Comparison of ENCODE assay signal across 11 cellular contexts in the genomic region with DNA sequence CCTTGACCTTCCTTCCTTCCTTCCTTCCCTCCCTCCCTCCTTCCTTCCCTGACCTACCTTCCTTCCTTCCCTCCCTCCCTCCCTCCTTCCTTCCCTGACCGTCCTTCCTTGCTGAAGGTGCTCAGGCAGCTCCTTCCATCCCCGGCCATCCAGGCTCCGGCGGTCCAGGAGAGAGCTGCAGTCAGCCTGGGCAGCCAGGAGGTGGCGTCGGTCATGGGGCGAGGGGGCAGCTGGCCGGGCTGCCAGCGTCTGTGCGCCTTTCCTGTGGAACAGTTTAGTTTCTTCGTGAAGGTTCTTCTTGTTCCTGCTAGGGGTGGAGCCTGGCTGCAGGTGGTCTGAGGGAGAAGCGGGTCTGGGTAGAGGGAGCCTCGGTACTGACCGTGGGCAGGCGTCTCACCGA. TPM values are rescaled to one million over a fixed set of nuclear protein-coding genes. Genes with fewer than 3 reads are reported as not detected.
DNase-seq lines count a peak whose midpoint lies in the region; ATAC-seq and TF ChIP-seq lines count a peak whose summit lies in the region.
"Had no signal": no experiment of that assay in that cellular context is flagged by ENCODE, and none has a peak within 500 bp of the region (broad histone marks: within the 10 kb centered on the region; RNA-seq: fewer than 3 reads in every experiment).

No MANE protein-coding gene starts in this region.

- POLR2A ChIA-PET in naive thymus-derived CD8-positive, alpha-beta T cell (lab: Charles Lee), result interaction anchor here (1.1 kb wide), 1 partner anchor 54 kb away, joined by 3 read pairs; a partner anchor contains a TSS

- H3K27me3 ChIP-seq in colonic mucosa (no peaks in the 10 kb centered on the region), parathyroid adenoma (ENCODE audit: control insufficient read depth, insufficient read depth, low read length) (no peaks in the 10 kb centered on the region), esophagus squamous epithelium (peaks cover 0 to 71% (median 0%) of the 10 kb centered on the region in 4 donors)

- H3K27me3 Mint-ChIP-seq in naive thymus-derived CD8-positive, alpha-beta T cell, result no peaks in the 10 kb centered on the region

- peak overlapping the region in 1 of 10 donors; percentile 1 for H3K27ac Mint-ChIP-seq in naive thymus-derived CD8-positive, alpha-beta T cell

- H3K4me2 ChIP-seq in parathyroid adenoma (ENCODE audit: low read length), result no peak overlapping the region

- H3K9me3 Mint-ChIP-seq in naive thymus-derived CD8-positive, alpha-beta T cell, result no peaks in the 10 kb centered on the region

- ATAC-seq in naive thymus-derived CD8-positive, alpha-beta T cell, result no peak

- no peak overlapping the region for H2AFZ ChIP-seq in parathyroid adenoma

- H3K4me3 ChIP-seq in NB4 (ENCODE audit: low read depth, low read length) (no peak overlapping the region), colonic mucosa (no peak overlapping the region), parathyroid adenoma (ENCODE audit: low read depth, low read length) (no peak overlapping the region), esophagus squamous epithelium (no peak overlapping the region)

- no peaks in the 10 kb centered on the region for H3K36me3 Mint-ChIP-seq in naive thymus-derived CD8-positive, alpha-beta T cell
- H3K36me3 Mint-ChIP-seq: CD8-positive, alpha-beta memory T cell had no signal

- H3K79me2 ChIP-seq in parathyroid adenoma, result no peaks in the 10 kb centered on the region

- intact Hi-C loops in colonic mucosa (cut with DNase I) (no loop called here), esophagus squamous epithelium (cut with DNase I) (no loop called here)

- H3K4me1 Mint-ChIP-seq in naive thymus-derived CD8-positive, alpha-beta T cell, result peaks cover 0 to 10% (median 4%) of the 10 kb centered on the region in 4 donors

- no peak overlapping the region for H3K9ac ChIP-seq in colonic mucosa (ENCODE audit: low read depth in 2 of 2, low read length in 2 of 2)
- H3K9ac ChIP-seq in parathyroid adenoma, result no peak overlapping the region

- WGBS in esophagus squamous epithelium, 2 donors, result no CpG with 5 or more reads among the region's 16 CpGs

- H3K36me3 ChIP-seq in colonic mucosa (no peaks in the 10 kb centered on the region), parathyroid adenoma (ENCODE audit: control insufficient read depth, insufficient read depth, low read length) (no peaks in the 10 kb centered on the region), esophagus squamous epithelium (no peaks in the 10 kb centered on the region)

- peak; percentile 26 to 31 for DNase-seq in SHP77 (lab: John Stamatoyannopoulos, UW)
- no peak for DNase-seq in SHP77 treated with DMSO at 0.1 percent for 48 hours (lab: John Stamatoyannopoulos, UW)
- peak; percentile 52 for DNase-seq in NB4 (ENCODE audit: low read depth)
- DNase-seq in colonic mucosa, result peak; percentile 51
- DNase-seq in esophagus squamous epithelium (lab: John Stamatoyannopoulos, UW), result no peak
- DNase-seq in NAMALWA (ENCODE audit: low spot score), result no peak
- DNase-seq in naive thymus-derived CD8-positive, alpha-beta T cell, result no peak
- DNase-seq: amygdala had no signal

- H3K4me1 ChIP-seq in colonic mucosa (no peaks in the 10 kb centered on the region), parathyroid adenoma (no peaks in the 10 kb centered on the region), esophagus squamous epithelium (peaks cover 0 to 12% (median 0%) of the 10 kb centered on the region in 3 donors)

- H3K27ac ChIP-seq in colonic mucosa (no peak overlapping the region), parathyroid adenoma (no peak overlapping the region), esophagus squamous epithelium (no peak overlapping the region)

- peak; percentile 60 for TF ChIP-seq CTCF in NB4 (IDR thresholded peaks at IDR 0.05; ENCODE audit: low read depth, low read length)
- TF ChIP-seq CTCF in colonic mucosa (IDR thresholded peaks at IDR 0.05), result peak; percentile 28
- peak; percentile 40 for TF ChIP-seq CTCF in parathyroid adenoma (IDR thresholded peaks at IDR 0.05)
- TF ChIP-seq CTCF in esophagus squamous epithelium (IDR thresholded peaks at IDR 0.05), result peak in 2 of 6 experiments; percentile 16 to 37

- TF ChIP-seq POLR2A in NB4 (IDR thresholded peaks at IDR 0.05; ENCODE audit: extremely low read depth, insufficient read length) (no peak), esophagus squamous epithelium (IDR thresholded peaks at IDR 0.05) (no peak)

- no peak overlapping the region for H3K4me3 Mint-ChIP-seq in naive thymus-derived CD8-positive, alpha-beta T cell
- H3K4me3 Mint-ChIP-seq: CD8-positive, alpha-beta memory T cell had no signal

- H3K9me3 ChIP-seq in colonic mucosa (no peaks in the 10 kb centered on the region), parathyroid adenoma (ENCODE audit: control insufficient read depth, low read length) (no peaks in the 10 kb centered on the region), esophagus squamous epithelium (no peaks in the 10 kb centered on the region)

RNA-seq across cellular contexts. Expression of a gene that starts 15.7 kb away (rescaled TPM):
- 10 to 100 TPM; 64.4 to 92.2 TPM for total RNA-seq in colonic mucosa
- 1 to 10 TPM in 3 of 4 donors, under 1 TPM in 1; 0.31 to 3.2 (median 1.3) TPM for total RNA-seq in esophagus squamous epithelium
- total RNA-seq in naive thymus-derived CD8-positive, alpha-beta T cell, result 1 to 10 TPM; 8.9 to 9.8 TPM
- 1 to 10 TPM; 1.3 to 1.7 (median 1.6) TPM for polyA plus RNA-seq in naive thymus-derived CD8-positive, alpha-beta T cell

RNA-seq across cellular contexts. Expression of a gene that starts 41.7 kb away (rescaled TPM):
- total RNA-seq in colonic mucosa (1 to 10 TPM; 7.9 to 9.6 TPM), esophagus squamous epithelium (not detected)
- total RNA-seq in naive thymus-derived CD8-positive, alpha-beta T cell, result not detected
- not detected for polyA plus RNA-seq in naive thymus-derived CD8-positive, alpha-beta T cell
- total RNA-seq: CD8-positive, alpha-beta memory T cell; pulmonary artery endothelial cell had no signal
- polyA plus RNA-seq: CD8-positive, alpha-beta memory T cell had no signal

RNA-seq across cellular contexts. Expression of a gene that starts 50.7 kb away (rescaled TPM):
- 10 to 100 TPM in 1 of 2 donors, 1 to 10 TPM in 1; 9.0 to 20.5 TPM for total RNA-seq in colonic mucosa
- total RNA-seq in esophagus squamous epithelium, result not detected
- not detected for total RNA-seq in naive thymus-derived CD8-positive, alpha-beta T cell
- polyA plus RNA-seq in naive thymus-derived CD8-positive, alpha-beta T cell, result not detected
- total RNA-seq: CD8-positive, alpha-beta memory T cell; pulmonary artery endothelial cell had no signal
- polyA plus RNA-seq: CD8-positive, alpha-beta memory T cell had no signal

RNA-seq across cellular contexts. Expression of a gene that starts 54.4 kb away (rescaled TPM):
- total RNA-seq in colonic mucosa (10 to 100 TPM; 29.1 to 47.8 TPM), esophagus squamous epithelium (10 to 100 TPM in 3 of 4 donors, 1 to 10 TPM in 1; 9.9 to 23.3 (median 13.7) TPM)
- 10 to 100 TPM; 91.1 to 93.2 TPM for total RNA-seq in naive thymus-derived CD8-positive, alpha-beta T cell
- polyA plus RNA-seq in naive thymus-derived CD8-positive, alpha-beta T cell, result 10 to 100 TPM in 1 of 3 donors, 1 to 10 TPM in 2; 6.7 to 21.4 (median 9.8) TPM

Comparison
In these comparisons a context has a peak if more than half of its experiments do, and no peak if none do; other contexts are left out.
1. DNase-seq: peak in SHP77 (2 of 2), NB4 (single experiment) and colonic mucosa (single experiment); none in SHP77 treated with DMSO at 0.1 percent for 48 hours (single experiment), esophagus squamous epithelium (single experiment), NAMALWA (single experiment) and naive thymus-derived CD8-positive, alpha-beta T cell (0 of 10).
2. RNA of a gene that starts 15.7 kb away (total RNA-seq): 64.4 to 92.2 TPM in colonic mucosa; 8.9 to 9.8 TPM in naive thymus-derived CD8-positive, alpha-beta T cell and 0.31 to 3.2 TPM in esophagus squamous epithelium; every median in the first group is over 4 times any median in the second.
3. RNA of a gene that starts 41.7 kb away (total RNA-seq): 7.9 to 9.6 TPM in colonic mucosa; not detected in esophagus squamous epithelium and not detected in naive thymus-derived CD8-positive, alpha-beta T cell; every median in the first group is over 4 times any median in the second.
4. RNA of a gene that starts 50.7 kb away (total RNA-seq): 9.0 to 20.5 TPM in colonic mucosa; not detected in esophagus squamous epithelium and not detected in naive thymus-derived CD8-positive, alpha-beta T cell; every median in the first group is over 10 times any median in the second.